In the genomic region with DNA sequence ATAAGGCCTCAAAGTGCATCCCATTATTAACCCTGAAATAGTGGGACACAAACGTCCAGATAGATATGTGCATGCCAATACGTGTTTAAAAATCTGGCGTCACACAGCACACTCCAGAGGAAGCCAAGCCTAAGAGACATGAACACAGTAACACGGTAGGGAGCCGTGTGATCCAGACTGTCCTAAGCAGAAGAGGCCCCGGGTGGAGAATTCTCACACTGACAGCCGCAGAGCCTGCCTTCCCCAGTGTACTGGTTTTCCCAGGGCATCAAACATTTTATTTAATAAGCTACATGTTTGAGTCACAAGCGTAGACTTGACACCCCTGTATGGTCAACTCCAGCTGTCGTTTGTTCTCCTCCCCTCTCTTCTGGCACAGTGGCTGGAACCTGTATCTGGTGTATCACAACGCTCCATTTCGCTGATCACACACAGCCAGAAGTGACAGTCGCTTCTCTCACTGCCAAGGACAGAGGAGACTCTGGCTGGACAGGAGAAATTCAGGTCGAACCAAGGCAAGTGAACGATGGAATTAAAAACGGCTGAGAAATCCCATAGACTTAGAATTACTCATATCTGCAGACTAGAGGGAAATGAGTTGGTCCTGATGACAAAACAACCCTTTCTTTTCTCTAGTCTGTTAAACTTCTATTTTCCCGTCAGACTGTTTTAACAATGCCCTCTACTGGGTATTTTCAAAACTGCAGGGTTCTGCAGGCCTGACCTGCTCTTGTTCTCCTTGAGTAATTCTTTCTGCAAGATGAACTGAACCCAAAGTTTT, we compare ENCODE assay signal across 8 cellular contexts.
DNase-seq lines count a peak whose midpoint lies in the region; ATAC-seq, FAIRE-seq and TF ChIP-seq lines count a peak whose summit lies in the region.

No MANE protein-coding gene starts in this region.

- H3K4me1 ChIP-seq in Caco-2 (no peaks in the 10 kb centered on the region; the same call in 1 of the 2 replicates), H1 (replicated peaks in 1 of 4; ENCODE audit: control insufficient read depth in 3 of 4, insufficient read depth in 4 of 4, low read length in 3 of 4) (peaks cover 0 to 6% (median 0%) of the 10 kb centered on the region in 4 experiments; a peak in 1 of 7 replicates), lung (ENCODE audit: control insufficient read depth in 2 of 2, insufficient read depth in 2 of 2, low read length in 2 of 2) (no peaks in the 10 kb centered on the region)

- H3K14ac ChIP-seq in H1 (ENCODE audit: insufficient read length), result no peak overlapping the region

- H3K23ac ChIP-seq in H1 (ENCODE audit: insufficient read length), result no peak overlapping the region

- H3K18ac ChIP-seq in H1 (ENCODE audit: extremely low read depth, low read length), result no peak overlapping the region

- H3K56ac ChIP-seq in H1 (replicated peaks; ENCODE audit: insufficient read length, low read depth, low read length), result no peak overlapping the region

- POLR2A ChIA-PET in Caco-2 (lab: Charles Lee), result interaction anchor here (0.5 kb wide), 1 partner anchor 988 kb away, joined by 3 read pairs; no protein-coding TSS in a partner anchor
- POLR2A ChIA-PET in H1 (lab: Charles Lee; ENCODE audit: partially characterized antibody), result no interaction called here

- BruUV-seq in Caco-2 (replicated peaks; lab: Mats Ljungman, UMichigan), result no TSS peak

- no peak overlapping the region for H3K4me3 Mint-ChIP-seq in Caco-2 (ENCODE audit: unreplicated experiment)

- TF ChIP-seq RAD21 in H1 (IDR thresholded peaks at IDR 0.05 in 1 of 2, conservative IDR thresholded peaks at IDR 0.05 in 1 of 2; ENCODE audit: low read depth in 2 of 2, low read length in 2 of 2), result peak; percentile 74 to 82

- H3K9me3 Mint-ChIP-seq in Caco-2 (ENCODE audit: unreplicated experiment), result no peaks in the 10 kb centered on the region

- H3K36me3 Mint-ChIP-seq in Caco-2 (ENCODE audit: insufficient read depth, unreplicated experiment), result no peaks in the 10 kb centered on the region

- H3K36me3 ChIP-seq in Caco-2 (ENCODE audit: control insufficient read depth, insufficient read depth, low read length) (no peaks in the 10 kb centered on the region), H1 (ENCODE audit: control insufficient read depth in 2 of 4, insufficient read depth in 4 of 4, low read length in 3 of 4) (no peaks in the 10 kb centered on the region), lung (ENCODE audit: control insufficient read depth in 2 of 2, insufficient read depth in 2 of 2, low read length in 2 of 2) (no peaks in the 10 kb centered on the region)

- H3K23me2 ChIP-seq in H1 (ENCODE audit: low read depth, low read length), result no peaks in the 10 kb centered on the region

- H3K27ac ChIP-seq in H1 (ENCODE audit: low read depth, low read length), result no peak overlapping the region
- H3K27ac ChIP-seq in lung (ENCODE audit: low read depth in 1 of 2, low read length in 1 of 2), result no peak overlapping the region

- no peak for TF ChIP-seq EP300 in H1 (IDR thresholded peaks at IDR 0.05; ENCODE audit: borderline replicate concordance in 1 of 2, low read depth in 2 of 2, low read length in 2 of 2)

- H2AK5ac ChIP-seq in H1 (ENCODE audit: low read depth, low read length), result no peak overlapping the region

- H2BK12ac ChIP-seq in H1 (ENCODE audit: low read depth, low read length), result no peak overlapping the region

- H3K79me2 ChIP-seq in H1 (ENCODE audit: control insufficient read depth in 1 of 2, insufficient read depth in 2 of 2, low read length in 2 of 2), result no peaks in the 10 kb centered on the region

- H3K4me3 ChIP-seq in Caco-2 (ENCODE audit: low read depth, low read length), result no peak overlapping the region
- H3K4me3 ChIP-seq in H1 (ENCODE audit: extremely low read depth in 1 of 4, insufficient read depth in 2 of 4, low read depth in 3 of 4, low read length in 4 of 4), result no peak overlapping the region
- H3K4me3 ChIP-seq in lung, result no peak overlapping the region

- peak; percentile 92 for FAIRE-seq in H1 (lab: Jason Lieb, UNC)

- TF ChIP-seq CTCF in Caco-2 (IDR thresholded peaks at IDR 0.05; ENCODE audit: insufficient read depth in 1 of 2, low read depth in 1 of 2, low read length in 1 of 2, severe bottlenecking in 1 of 2, unreplicated experiment in 1 of 2) (peak; percentile 54 to 69), GM13976 (IDR thresholded peaks at IDR 0.05; ENCODE audit: borderline replicate concordance, control extremely low read depth, extremely low read depth, insufficient read depth, missing control alignments) (peak; percentile 43), H1 (IDR thresholded peaks at IDR 0.05; ENCODE audit: control extremely low read depth in 1 of 3, insufficient read depth in 1 of 3, low read depth in 1 of 3, low read length in 3 of 3) (peak in 2 of 3 experiments; percentile 66 to 68; a peak in 3 of 4 replicates), lung (IDR thresholded peaks at IDR 0.05; ENCODE audit: control extremely low read depth, extremely low read depth) (peak; percentile 23)

- no peak overlapping the region for H4K91ac ChIP-seq in H1 (replicated peaks; ENCODE audit: insufficient read length, low read length)

- H3K4ac ChIP-seq in H1 (replicated peaks; ENCODE audit: insufficient read length, low read depth, low read length), result no peak overlapping the region

- no peak overlapping the region for H2BK120ac ChIP-seq in H1 (replicated peaks; ENCODE audit: low read depth, low read length)

- no peak overlapping the region for H4K5ac ChIP-seq in H1 (ENCODE audit: insufficient read length, low read depth, low read length)

- CTCF ChIA-PET in Caco-2 (lab: Charles Lee), result no interaction called here
- CTCF ChIA-PET in H1 (lab: Charles Lee; ENCODE audit: partially characterized antibody), result interaction anchor here (0.6 to 2.7 kb wide), 21 partner anchors 9 to 568 kb away, joined by 3 to 10 read pairs (median 3); no protein-coding TSS in a partner anchor

- intact Hi-C loops in Caco-2 (cut with micrococcal nuclease; ENCODE audit: unreplicated experiment), result loop anchor here (5.0 kb wide), 1 partner anchor 270 kb away; no protein-coding TSS in a partner anchor

- no peak overlapping the region for H2BK15ac ChIP-seq in H1 (ENCODE audit: low read length)

- in situ Hi-C loops in GM13976 (cut with MboI; ENCODE audit: low sequenced_read_pairs, unreplicated experiment), result no loop called here

- 0 out of 2 replicates have a peak overlapping the region, but pooled peaks have one; percentile 23 for H2BK20ac ChIP-seq in H1 (ENCODE audit: low read length)

- no peak overlapping the region for H3K27ac Mint-ChIP-seq in Caco-2 (ENCODE audit: unreplicated experiment)

- no peak overlapping the region for H2BK5ac ChIP-seq in H1 (ENCODE audit: low read depth, low read length)

- WGBS in H1 (ENCODE audit: extremely low coverage in 1 of 2, insufficient coverage in 1 of 2, insufficient read length in 1 of 2, insufficient replicate concordance in 2 of 2, low coverage in 1 of 2, low lambda C conversion rate in 2 of 2, missing lambda C conversion rate in 1 of 2), 2 experiments, result 71% methylated on average over 15 of the region's 16 CpGs; no CpG with 5 or more reads in 1 of the 2 experiments
- WGBS in lung, 2 donors, result 60 to 70% methylated on average over 16 of the region's 16 CpGs

- no peak overlapping the region for H3K9ac ChIP-seq in H1 (replicated peaks in 1 of 4; ENCODE audit: extremely low read depth in 1 of 4, low read depth in 3 of 4, low read length in 3 of 4)

- no peaks in the 10 kb centered on the region for H3K79me1 ChIP-seq in H1 (ENCODE audit: low read depth, low read length)

- no peak for ATAC-seq in lung (ENCODE audit: insufficient read depth, low FRiP score)
- no peak for ATAC-seq in GM18502 (IDR thresholded peaks at IDR 0.05; ENCODE audit: poor library complexity, unreplicated experiment)
- no peak for ATAC-seq in HG03571 (IDR thresholded peaks at IDR 0.05; ENCODE audit: unreplicated experiment)

- no peak overlapping the region for H4K8ac ChIP-seq in H1 (ENCODE audit: extremely low read depth, insufficient read depth, low read length)

- peak in 1 of 2 experiments; percentile 52 for DNase-seq in Caco-2
- DNase-seq in GM13976 (ENCODE audit: low spot score), result peak; percentile 59
- peak; percentile 75 for DNase-seq in OCI-M1 (lab: John Stamatoyannopoulos, UW)
- peak; percentile 1 to 52 for DNase-seq in H1 (ENCODE audit: low read depth in 1 of 2, low spot score in 2 of 2)
- no peak for DNase-seq in lung (ENCODE audit: low spot score)
- no peak for DNase-seq in activated effector memory CD4-positive, alpha-beta T cell treated with Interleukin-2 at 50 U/mL for 16 hours

- H3K9me3 ChIP-seq in Caco-2 (peaks cover 4% of the 10 kb centered on the region; the same call in 1 of the 2 replicates), H1 (ENCODE audit: insufficient read depth in 2 of 2, low read depth in 1 of 2, low read length in 1 of 2) (no peaks in the 10 kb centered on the region), lung (ENCODE audit: control insufficient read depth in 2 of 2, insufficient read depth in 1 of 2, low read length in 1 of 2) (no peaks in the 10 kb centered on the region)

- no peak overlapping the region for H3K4me2 ChIP-seq in H1 (ENCODE audit: insufficient read depth in 1 of 2, low read depth in 2 of 2, low read length in 2 of 2)

- peaks cover 9% of the 10 kb centered on the region for H3K27me3 Mint-ChIP-seq in Caco-2 (ENCODE audit: insufficient read depth, unreplicated experiment)

- H3K4me1 Mint-ChIP-seq in Caco-2 (ENCODE audit: low read depth, unreplicated experiment), result no peaks in the 10 kb centered on the region

- peak overlapping the region; percentile 10; the same call in 1 of the 2 replicates for H2AFZ ChIP-seq in H1 (ENCODE audit: low read length)

- H4K20me1 ChIP-seq in H1 (replicated peaks in 1 of 2; ENCODE audit: control insufficient read depth in 1 of 2, insufficient read depth in 2 of 2, low read length in 2 of 2), result no peaks in the 10 kb centered on the region

- no peaks in the 10 kb centered on the region for H3K27me3 ChIP-seq in Caco-2 (replicated peaks; ENCODE audit: control insufficient read depth, insufficient read depth, low read length)
- H3K27me3 ChIP-seq in H1 (replicated peaks in 1 of 4; ENCODE audit: control insufficient read depth in 3 of 4, extremely low read depth in 1 of 4, insufficient read depth in 3 of 4, low read length in 3 of 4), result no peaks in the 10 kb centered on the region
- H3K27me3 ChIP-seq in lung (ENCODE audit: control insufficient read depth, insufficient read depth), result no peaks in the 10 kb centered on the region

- no peak for TF ChIP-seq POLR2A in H1 (IDR thresholded peaks at IDR 0.05; ENCODE audit: control extremely low read depth in 1 of 2, low read depth in 2 of 2, low read length in 2 of 2)

TF ChIP-seq in H1, 55 proteins besides CTCF, POLR2A, EP300 and RAD21:
- TF ChIP-seq CEBPB (IDR thresholded peaks at IDR 0.05; ENCODE audit: low read depth, low read length), result no peak
- no peak for TF ChIP-seq GABPA (IDR thresholded peaks at IDR 0.05; ENCODE audit: borderline replicate concordance, insufficient read depth, low read length)
- no peak for TF ChIP-seq RFX5 (IDR thresholded peaks at IDR 0.05; ENCODE audit: borderline replicate concordance, low read depth, low read length)
- TF ChIP-seq EGR1 (IDR thresholded peaks at IDR 0.05; ENCODE audit: borderline replicate concordance, low read depth, low read length), result no peak
- TF ChIP-seq ZNF274 (IDR thresholded peaks at IDR 0.05; ENCODE audit: borderline replicate concordance, extremely low read depth, low read length), result no peak

Comparison
In these comparisons a context has a peak if more than half of its experiments do, and no peak if none do; other contexts are left out.
1. DNase-seq: peak in GM13976 (single experiment), OCI-M1 (single experiment) and H1 (2 of 2); none in lung (single experiment) and activated effector memory CD4-positive, alpha-beta T cell treated with Interleukin-2 at 50 U/mL for 16 hours (single experiment).
2. Peak in every context shown above with its lines, with median percentiles within 50 percentile points of each other: CTCF ChIP-seq.